Comparison of ENCODE assay signal across 9 cellular contexts in the genomic region with DNA sequence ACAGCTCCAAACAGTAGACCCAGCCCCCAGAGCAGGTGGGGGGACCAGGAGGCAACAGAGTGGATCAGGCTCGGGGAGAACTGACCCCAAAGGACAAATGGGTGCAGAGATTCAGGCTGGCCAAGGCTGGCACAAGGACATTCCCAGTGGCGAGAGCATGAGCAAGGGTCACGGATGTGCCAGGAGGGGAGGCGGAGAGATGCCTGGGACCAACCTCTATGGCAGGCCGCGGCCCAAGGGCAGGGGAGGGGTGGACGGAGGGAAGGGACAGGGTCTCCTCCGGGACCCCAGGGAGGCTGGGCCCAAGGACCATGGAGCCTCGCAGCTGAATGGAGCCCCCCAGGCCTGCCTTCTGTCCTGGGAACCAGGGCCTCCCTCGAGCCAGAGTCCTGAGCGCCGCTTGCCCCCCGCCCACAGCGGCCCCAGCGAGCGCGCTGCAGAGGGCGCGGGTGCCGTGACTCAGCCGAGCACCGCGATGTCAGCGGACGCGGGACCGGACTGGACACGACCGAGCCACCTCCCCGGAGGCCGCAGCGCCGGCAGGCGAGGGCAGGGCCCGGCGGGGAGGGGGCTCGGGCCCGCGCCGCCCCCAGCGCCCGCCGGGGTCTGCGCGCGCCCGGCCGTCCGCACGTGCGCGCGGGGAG. TPM values are rescaled to one million over a fixed set of nuclear protein-coding genes. Genes with fewer than 3 reads are reported as not detected.
A peak's percentile ranks its signal among the peaks of the same experiment; 100 is the strongest.
DNase-seq lines count a peak whose midpoint lies in the region; ATAC-seq, FAIRE-seq and TF ChIP-seq lines count a peak whose summit lies in the region.
"Had no signal": no experiment of that assay in that cellular context is flagged by ENCODE, and none has a peak within 500 bp of the region (broad histone marks: within the 10 kb centered on the region; RNA-seq: fewer than 3 reads in every experiment).

No MANE protein-coding gene starts in this region.

- peaks cover 5 to 56% (median 25%) of the 10 kb centered on the region in 12 donors for H3K4me1 ChIP-seq in heart left ventricle
- peaks cover 15% of the 10 kb centered on the region for H3K4me1 ChIP-seq in astrocyte (ENCODE audit: insufficient read depth, low read length)
- peaks cover 87% of the 10 kb centered on the region for H3K4me1 ChIP-seq in HepG2 (ENCODE audit: insufficient read depth, low read length)
- peaks cover 0 to 38% (median 28%) of the 10 kb centered on the region in 4 donors for H3K4me1 ChIP-seq in tibial artery

- no peak for FAIRE-seq in astrocyte (lab: Jason Lieb, UNC)
- FAIRE-seq in HepG2 (lab: Jason Lieb, UNC), result no peak

- TF ChIP-seq RAD21 in HepG2 (CRISPR knock-in tag; IDR thresholded peaks at IDR 0.05), result no peak

- H3K4me3 Mint-ChIP-seq in astrocyte (ENCODE audit: unreplicated experiment), result peak overlapping the region; percentile 84

- TF ChIP-seq EP300 in HepG2 (IDR thresholded peaks at IDR 0.05; ENCODE audit: low read depth in 2 of 2, low read length in 2 of 2) (no peak), HepG2 (CRISPR knock-in tag; IDR thresholded peaks at IDR 0.05; ENCODE audit: borderline replicate concordance) (no peak)

- peak overlapping the region; percentile 48 for H3K9ac ChIP-seq in astrocyte (ENCODE audit: low read length)
- peak overlapping the region; percentile 56; the same call in 1 of the 2 replicates for H3K9ac ChIP-seq in HepG2 (ENCODE audit: insufficient read depth, low read depth, low read length)

- H3K4me2 ChIP-seq in astrocyte (ENCODE audit: low read length), result peak overlapping the region; percentile 84
- peak overlapping the region; percentile 84 for H3K4me2 ChIP-seq in HepG2 (ENCODE audit: low read depth, low read length)

- H3K27ac Mint-ChIP-seq in astrocyte (ENCODE audit: unreplicated experiment), result no peak overlapping the region

- WGBS in heart left ventricle, 4 donors, result 7 to 43% (median 12%) methylated on average over 7 to 53 of the region's 53 CpGs
- 13% methylated on average over 1 of the region's 53 CpGs for WGBS in HepG2 (ENCODE audit: low lambda C conversion rate)

- H3K36me3 ChIP-seq in heart left ventricle (peaks cover 0 to 2% (median 0%) of the 10 kb centered on the region in 9 donors), astrocyte (ENCODE audit: insufficient read depth, low read length) (no peaks in the 10 kb centered on the region), HepG2 (replicated peaks in 1 of 2; ENCODE audit: control insufficient read depth in 1 of 2, insufficient read depth in 2 of 2, low read length in 2 of 2) (no peaks in the 10 kb centered on the region), tibial artery (no peaks in the 10 kb centered on the region)

- H2AFZ ChIP-seq in astrocyte (ENCODE audit: low read depth, low read length) (peak overlapping the region; percentile 66), HepG2 (ENCODE audit: low read length) (no peak overlapping the region)

- H3K27me3 ChIP-seq in heart left ventricle, result no peaks in the 10 kb centered on the region
- no peaks in the 10 kb centered on the region for H3K27me3 ChIP-seq in astrocyte (ENCODE audit: insufficient read depth, low read length)
- H3K27me3 ChIP-seq in HepG2 (ENCODE audit: control insufficient read depth in 1 of 2, insufficient read depth in 2 of 2, low read length in 2 of 2), result peaks cover 0 to 19% of the 10 kb centered on the region in 2 experiments; a peak in 2 of 5 replicates
- H3K27me3 ChIP-seq in tibial artery, result no peaks in the 10 kb centered on the region

- BruUV-seq in HepG2 (replicated peaks; lab: Mats Ljungman, UMichigan), result no TSS peak

- H3K79me2 ChIP-seq in astrocyte (ENCODE audit: insufficient read depth, low read length) (no peaks in the 10 kb centered on the region), HepG2 (ENCODE audit: insufficient read depth, low read length) (no peaks in the 10 kb centered on the region)

- peak overlapping the region in 9 of 12 donors; percentile 43 to 67 (median 51) for H3K27ac ChIP-seq in heart left ventricle
- H3K27ac ChIP-seq in astrocyte (ENCODE audit: low read depth, low read length), result no peak overlapping the region
- H3K27ac ChIP-seq in HepG2 (ENCODE audit: extremely low read length, insufficient read depth, low read length), result no peak overlapping the region
- H3K27ac ChIP-seq in tibial artery, result peak overlapping the region; percentile 31 to 72
- H3K27ac ChIP-seq: epithelial cell of prostate had no signal

- POLR2A ChIA-PET in HepG2 (lab: Yijun Ruan, JAX), result interaction anchor here (1.6 kb wide), 1 partner anchor 28 kb away, joined by 3 read pairs; no protein-coding TSS in a partner anchor

- H3K4me1 Mint-ChIP-seq in astrocyte (ENCODE audit: low read depth, unreplicated experiment), result no peaks in the 10 kb centered on the region

- DNase-seq in heart left ventricle (no peak), cardiac septum (ENCODE audit: low spot score) (no peak), astrocyte (ENCODE audit: low read depth) (no peak), HepG2 (ENCODE audit: low spot score) (no peak), tibial artery (no peak), Ammon's horn (ENCODE audit: low spot score) (no peak)

- ATAC-seq in heart left ventricle (no peak), HepG2 (no peak), HG03159 (IDR thresholded peaks at IDR 0.05; ENCODE audit: unreplicated experiment) (no peak), HG03025 (IDR thresholded peaks at IDR 0.05; ENCODE audit: low FRiP score, unreplicated experiment) (no peak)

- H3K9me3 ChIP-seq in heart left ventricle (no peaks in the 10 kb centered on the region), astrocyte (ENCODE audit: insufficient read depth, low read depth, low read length) (no peaks in the 10 kb centered on the region), HepG2 (ENCODE audit: low read length) (no peaks in the 10 kb centered on the region), tibial artery (no peaks in the 10 kb centered on the region)

- H3K4me3 ChIP-seq in heart left ventricle (peak overlapping the region; percentile 29 to 79 (median 62)), astrocyte (ENCODE audit: insufficient read depth, low read depth, low read length) (no peak overlapping the region), HepG2 (replicated peaks in 1 of 3; ENCODE audit: insufficient read depth in 1 of 3, low read depth in 2 of 3, low read length in 3 of 3) (peak overlapping the region; percentile 23 to 74 (median 58)), tibial artery (peak overlapping the region; percentile 51 to 57)

- TF ChIP-seq POLR2A in heart left ventricle (IDR thresholded peaks at IDR 0.05) (no peak), HepG2 (IDR thresholded peaks at IDR 0.05; ENCODE audit: insufficient read depth in 1 of 2, low read depth in 2 of 2, low read length in 2 of 2) (no peak)

- peaks cover 5% of the 10 kb centered on the region for H3K27me3 Mint-ChIP-seq in astrocyte (ENCODE audit: low read depth, unreplicated experiment)

- intact Hi-C loops in heart left ventricle (cut with DNase I) (loop anchor here in 5 of 10 donors (2.0 to 10.0 kb wide), 4 partner anchors 35 to 143 kb away; a partner anchor contains a TSS), cardiac septum (cut with DNase I) (loop anchor here (2.0 to 5.0 kb wide), 2 partner anchors 185 to 241 kb away; a partner anchor contains a TSS), HepG2 (cut with micrococcal nuclease; ENCODE audit: unreplicated experiment) (no loop called here), tibial artery (cut with DNase I; ENCODE audit: low total_unique reads) (loop anchor here (5.0 kb wide), 2 partner anchors 75 to 185 kb away; a partner anchor contains a TSS)

- CTCF ChIA-PET in HepG2 (lab: Yijun Ruan, JAX; ENCODE audit: low intra/inter-chr PET ratio, low total read pairs), result interaction anchor here (1.4 kb wide), 1 partner anchor 40 kb away, joined by 4 read pairs; no protein-coding TSS in a partner anchor

- H3K9me3 Mint-ChIP-seq in astrocyte (ENCODE audit: unreplicated experiment), result no peaks in the 10 kb centered on the region

- TF ChIP-seq CTCF in heart left ventricle (IDR thresholded peaks at IDR 0.05) (no peak), astrocyte (IDR thresholded peaks at IDR 0.05; ENCODE audit: insufficient read depth, low read depth, low read length) (no peak), HepG2 (CRISPR knock-in tag; IDR thresholded peaks at IDR 0.05) (no peak), tibial artery (IDR thresholded peaks at IDR 0.05) (no peak)

- H4K20me1 ChIP-seq in astrocyte (ENCODE audit: insufficient read depth, low read length) (peaks cover 29% of the 10 kb centered on the region), HepG2 (ENCODE audit: insufficient read depth, low read length) (no peaks in the 10 kb centered on the region)

- H3K36me3 Mint-ChIP-seq in astrocyte (ENCODE audit: low read depth, unreplicated experiment), result no peaks in the 10 kb centered on the region

- in situ Hi-C loops in HepG2 (cut with HindIII; ENCODE audit: extremely low pct_ligation_motif_present, low pct_unique_long_range_greater_than_20kb), result no loop called here

RNA-seq across cellular contexts. Expression of a gene that starts 0.5 kb away (rescaled TPM):
- total RNA-seq in heart left ventricle (10 to 100 TPM; 19.1 to 44.3 (median 33.4) TPM), cardiac septum (41.5 TPM), astrocyte (16.2 and 20.0 TPM in 2 replicates), HepG2 (2016; rRNA removed; fragmentation: Illumina TruSeq; extraction: Trizol) (0.72 and 2.9 TPM in 2 replicates)
- polyA plus RNA-seq in heart left ventricle (10 to 100 TPM; 13.1 to 30.6 TPM), HepG2 (2011; rRNA removed) (19.2 and 21.0 TPM in 2 replicates)
- total RNA-seq in HepG2 (2016; cell fraction: cytosol; rRNA removed; fragmentation: Illumina TruSeq; extraction: Trizol; ENCODE audit: low read depth), result 0.35 and 1.1 TPM in 2 replicates
- total RNA-seq in HepG2 (2016; cell fraction: insoluble cytoplasmic fraction; rRNA removed; fragmentation: Illumina TruSeq; extraction: Trizol), result 1.1 and 2.6 TPM in 2 replicates
- total RNA-seq in HepG2 (2016; cell fraction: membrane; rRNA removed; fragmentation: Illumina TruSeq; extraction: Trizol), result 0.96 and 1.1 TPM in 2 replicates
- 5.7 and 7.0 TPM in 2 replicates for total RNA-seq in HepG2 (2016; cell fraction: nucleus; rRNA removed; fragmentation: Illumina TruSeq; extraction: Trizol)
- polyA plus RNA-seq in HepG2 (2011; cell fraction: cytosol; rRNA removed), result 8.6 and 13.3 TPM in 2 replicates
- polyA plus RNA-seq in HepG2 (2011; cell fraction: nucleus; rRNA removed), result 246 and 388 TPM in 2 replicates
- 22.2 and 22.7 TPM in 2 replicates for polyA plus RNA-seq in HepG2 (2012)
- 0.33 and 0.37 TPM in 2 replicates for polyA plus RNA-seq in HepG2 (2016; cell fraction: cytosol; fragmentation: Illumina TruSeq; extraction: Trizol; ENCODE audit: low read depth)
- polyA plus RNA-seq in HepG2 (2016; cell fraction: insoluble cytoplasmic fraction; fragmentation: Illumina TruSeq; extraction: Trizol; ENCODE audit: low read depth), result 0.39 and 1.4 TPM in 2 replicates
- polyA plus RNA-seq in HepG2 (2016; cell fraction: membrane; fragmentation: Illumina TruSeq; extraction: Trizol; ENCODE audit: low read depth), result 0.64 and 0.73 TPM in 2 replicates
- polyA plus RNA-seq in HepG2 (2016; cell fraction: nucleus; fragmentation: Illumina TruSeq; extraction: Trizol; ENCODE audit: insufficient read depth, low read depth), result 15.6 and 16.5 TPM in 2 replicates
- polyA minus RNA-seq in HepG2 (2011; rRNA and poly(A)+ RNA removed; ENCODE audit: low replicate concordance), result 35.7 and 56.6 TPM in 2 replicates
- polyA minus RNA-seq in HepG2 (2011; cell fraction: cytosol; rRNA and poly(A)+ RNA removed), result 7.6 and 10.1 TPM in 2 replicates
- 20.8 and 28.6 TPM in 2 replicates for polyA minus RNA-seq in HepG2 (2011; cell fraction: nucleus; rRNA and poly(A)+ RNA removed)

RNA-seq across cellular contexts. Expression of a gene that starts 4.4 kb away (rescaled TPM):
- under 1 TPM in 2 of 9 donors, not detected in 7; 0.15 to 0.48 TPM for total RNA-seq in heart left ventricle
- under 1 TPM in 1 of 2 donors, not detected in 1; 0.17 TPM for polyA plus RNA-seq in heart left ventricle
- 0.22 TPM for total RNA-seq in cardiac septum
- total RNA-seq in astrocyte, result not detected in 2 replicates
- total RNA-seq in HepG2 (2016; rRNA removed; fragmentation: Illumina TruSeq; extraction: Trizol), result not detected in 2 replicates
- not detected in 2 replicates for total RNA-seq in HepG2 (2016; cell fraction: cytosol; rRNA removed; fragmentation: Illumina TruSeq; extraction: Trizol; ENCODE audit: low read depth)
- total RNA-seq in HepG2 (2016; cell fraction: insoluble cytoplasmic fraction; rRNA removed; fragmentation: Illumina TruSeq; extraction: Trizol), result not detected in 2 replicates
- total RNA-seq in HepG2 (2016; cell fraction: membrane; rRNA removed; fragmentation: Illumina TruSeq; extraction: Trizol), result not detected in 2 replicates
- total RNA-seq in HepG2 (2016; cell fraction: nucleus; rRNA removed; fragmentation: Illumina TruSeq; extraction: Trizol), result not detected in 2 replicates
- polyA plus RNA-seq in HepG2 (2011; rRNA removed), result 0.05 TPM in 1 of 2 replicates, not detected in the other
- polyA plus RNA-seq in HepG2 (2011; cell fraction: cytosol; rRNA removed), result 0.05 TPM in 1 of 2 replicates, not detected in the other
- polyA plus RNA-seq in HepG2 (2011; cell fraction: nucleus; rRNA removed), result not detected in 2 replicates
- not detected in 2 replicates for polyA plus RNA-seq in HepG2 (2012)
- not detected in 2 replicates for polyA plus RNA-seq in HepG2 (2016; cell fraction: cytosol; fragmentation: Illumina TruSeq; extraction: Trizol; ENCODE audit: low read depth)
- not detected in 2 replicates for polyA plus RNA-seq in HepG2 (2016; cell fraction: insoluble cytoplasmic fraction; fragmentation: Illumina TruSeq; extraction: Trizol; ENCODE audit: low read depth)
- polyA plus RNA-seq in HepG2 (2016; cell fraction: membrane; fragmentation: Illumina TruSeq; extraction: Trizol; ENCODE audit: low read depth), result not detected in 2 replicates
- not detected in 2 replicates for polyA plus RNA-seq in HepG2 (2016; cell fraction: nucleus; fragmentation: Illumina TruSeq; extraction: Trizol; ENCODE audit: insufficient read depth, low read depth)
- 0.07 TPM in 1 of 2 replicates, not detected in the other for polyA minus RNA-seq in HepG2 (2011; rRNA and poly(A)+ RNA removed; ENCODE audit: low replicate concordance)
- polyA minus RNA-seq in HepG2 (2011; cell fraction: cytosol; rRNA and poly(A)+ RNA removed), result not detected in 2 replicates
- not detected in 2 replicates for polyA minus RNA-seq in HepG2 (2011; cell fraction: nucleus; rRNA and poly(A)+ RNA removed)

RNA-seq across cellular contexts. Expression of a gene that starts 18.5 kb away (rescaled TPM):
- total RNA-seq in heart left ventricle (100 to 1,000 TPM in 1 of 9 donors, 10 to 100 TPM in 8; 45.1 to 114 (median 55.1) TPM), cardiac septum (96.4 TPM), astrocyte (65.9 and 66.8 TPM in 2 replicates), HepG2 (2016; rRNA removed; fragmentation: Illumina TruSeq; extraction: Trizol) (0.63 and 0.84 TPM in 2 replicates)
- polyA plus RNA-seq in heart left ventricle (10 to 100 TPM; 38.4 to 71.7 TPM), HepG2 (2011; rRNA removed) (5.4 and 7.0 TPM in 2 replicates)
- total RNA-seq in HepG2 (2016; cell fraction: cytosol; rRNA removed; fragmentation: Illumina TruSeq; extraction: Trizol; ENCODE audit: low read depth), result 1.2 TPM in 1 of 2 replicates, not detected in the other
- 0.65 and 1.7 TPM in 2 replicates for total RNA-seq in HepG2 (2016; cell fraction: insoluble cytoplasmic fraction; rRNA removed; fragmentation: Illumina TruSeq; extraction: Trizol)
- total RNA-seq in HepG2 (2016; cell fraction: membrane; rRNA removed; fragmentation: Illumina TruSeq; extraction: Trizol), result 0.59 and 0.79 TPM in 2 replicates
- 2.7 and 4.8 TPM in 2 replicates for total RNA-seq in HepG2 (2016; cell fraction: nucleus; rRNA removed; fragmentation: Illumina TruSeq; extraction: Trizol)
- polyA plus RNA-seq in HepG2 (2011; cell fraction: cytosol; rRNA removed), result 1.7 and 3.4 TPM in 2 replicates
- 93.3 and 114 TPM in 2 replicates for polyA plus RNA-seq in HepG2 (2011; cell fraction: nucleus; rRNA removed)
- polyA plus RNA-seq in HepG2 (2012), result 4.5 and 8.4 TPM in 2 replicates
- polyA plus RNA-seq in HepG2 (2016; cell fraction: cytosol; fragmentation: Illumina TruSeq; extraction: Trizol; ENCODE audit: low read depth), result 1.00 and 1.1 TPM in 2 replicates
- polyA plus RNA-seq in HepG2 (2016; cell fraction: insoluble cytoplasmic fraction; fragmentation: Illumina TruSeq; extraction: Trizol; ENCODE audit: low read depth), result 0.67 and 1.8 TPM in 2 replicates
- 1.1 and 1.5 TPM in 2 replicates for polyA plus RNA-seq in HepG2 (2016; cell fraction: membrane; fragmentation: Illumina TruSeq; extraction: Trizol; ENCODE audit: low read depth)
- polyA plus RNA-seq in HepG2 (2016; cell fraction: nucleus; fragmentation: Illumina TruSeq; extraction: Trizol; ENCODE audit: insufficient read depth, low read depth), result 9.8 and 12.2 TPM in 2 replicates
- polyA minus RNA-seq in HepG2 (2011; rRNA and poly(A)+ RNA removed; ENCODE audit: low replicate concordance), result 1.9 and 12.5 TPM in 2 replicates
- 2.9 and 3.0 TPM in 2 replicates for polyA minus RNA-seq in HepG2 (2011; cell fraction: cytosol; rRNA and poly(A)+ RNA removed)
- 3.9 and 4.2 TPM in 2 replicates for polyA minus RNA-seq in HepG2 (2011; cell fraction: nucleus; rRNA and poly(A)+ RNA removed)

RNA-seq across cellular contexts. Expression of a gene that starts 26.4 kb away (rescaled TPM):
- total RNA-seq in heart left ventricle (1 to 10 TPM in 8 of 9 donors, under 1 TPM in 1; 0.85 to 2.9 (median 1.2) TPM), cardiac septum (0.92 TPM), astrocyte (0.14 and 0.55 TPM in 2 replicates), HepG2 (2016; rRNA removed; fragmentation: Illumina TruSeq; extraction: Trizol) (0.87 and 0.95 TPM in 2 replicates)
- polyA plus RNA-seq in heart left ventricle (1 to 10 TPM in 1 of 2 donors, under 1 TPM in 1; 0.50 to 1.2 TPM), HepG2 (2011; rRNA removed) (3.2 and 4.1 TPM in 2 replicates)
- 0.61 and 0.88 TPM in 2 replicates for total RNA-seq in HepG2 (2016; cell fraction: cytosol; rRNA removed; fragmentation: Illumina TruSeq; extraction: Trizol; ENCODE audit: low read depth)
- total RNA-seq in HepG2 (2016; cell fraction: insoluble cytoplasmic fraction; rRNA removed; fragmentation: Illumina TruSeq; extraction: Trizol), result 0.74 and 0.82 TPM in 2 replicates
- 0.69 and 0.71 TPM in 2 replicates for total RNA-seq in HepG2 (2016; cell fraction: membrane; rRNA removed; fragmentation: Illumina TruSeq; extraction: Trizol)
- total RNA-seq in HepG2 (2016; cell fraction: nucleus; rRNA removed; fragmentation: Illumina TruSeq; extraction: Trizol), result 3.4 and 3.6 TPM in 2 replicates
- polyA plus RNA-seq in HepG2 (2011; cell fraction: cytosol; rRNA removed), result 2.1 and 3.2 TPM in 2 replicates
- 41.8 and 49.4 TPM in 2 replicates for polyA plus RNA-seq in HepG2 (2011; cell fraction: nucleus; rRNA removed)
- 21.3 and 23.9 TPM in 2 replicates for polyA plus RNA-seq in HepG2 (2012)
- polyA plus RNA-seq in HepG2 (2016; cell fraction: cytosol; fragmentation: Illumina TruSeq; extraction: Trizol; ENCODE audit: low read depth), result 1.5 and 1.8 TPM in 2 replicates
- 2.3 and 2.8 TPM in 2 replicates for polyA plus RNA-seq in HepG2 (2016; cell fraction: insoluble cytoplasmic fraction; fragmentation: Illumina TruSeq; extraction: Trizol; ENCODE audit: low read depth)
- polyA plus RNA-seq in HepG2 (2016; cell fraction: membrane; fragmentation: Illumina TruSeq; extraction: Trizol; ENCODE audit: low read depth), result 2.2 and 2.6 TPM in 2 replicates
- 12.9 and 17.3 TPM in 2 replicates for polyA plus RNA-seq in HepG2 (2016; cell fraction: nucleus; fragmentation: Illumina TruSeq; extraction: Trizol; ENCODE audit: insufficient read depth, low read depth)
- polyA minus RNA-seq in HepG2 (2011; rRNA and poly(A)+ RNA removed; ENCODE audit: low replicate concordance), result 8.8 TPM in 1 of 2 replicates, not detected in the other
- 9.0 and 9.2 TPM in 2 replicates for polyA minus RNA-seq in HepG2 (2011; cell fraction: cytosol; rRNA and poly(A)+ RNA removed)
- polyA minus RNA-seq in HepG2 (2011; cell fraction: nucleus; rRNA and poly(A)+ RNA removed), result 5.5 and 6.4 TPM in 2 replicates

RNA-seq across cellular contexts. Expression of a gene that starts 31.1 kb away (rescaled TPM):
- total RNA-seq in heart left ventricle (10 to 100 TPM in 1 of 9 donors, 1 to 10 TPM in 8; 1.5 to 16.7 (median 5.0) TPM), cardiac septum (12.9 TPM), astrocyte (0.39 and 0.48 TPM in 2 replicates), HepG2 (2016; rRNA removed; fragmentation: Illumina TruSeq; extraction: Trizol) (0.34 and 0.51 TPM in 2 replicates)
- polyA plus RNA-seq in heart left ventricle (10 to 100 TPM in 1 of 2 donors, 1 to 10 TPM in 1; 3.9 to 11.3 TPM), HepG2 (2011; rRNA removed) (1.5 and 1.6 TPM in 2 replicates)
- 0.35 and 0.40 TPM in 2 replicates for total RNA-seq in HepG2 (2016; cell fraction: cytosol; rRNA removed; fragmentation: Illumina TruSeq; extraction: Trizol; ENCODE audit: low read depth)
- total RNA-seq in HepG2 (2016; cell fraction: insoluble cytoplasmic fraction; rRNA removed; fragmentation: Illumina TruSeq; extraction: Trizol), result 0.43 and 0.58 TPM in 2 replicates
- 0.19 and 0.62 TPM in 2 replicates for total RNA-seq in HepG2 (2016; cell fraction: membrane; rRNA removed; fragmentation: Illumina TruSeq; extraction: Trizol)
- total RNA-seq in HepG2 (2016; cell fraction: nucleus; rRNA removed; fragmentation: Illumina TruSeq; extraction: Trizol), result 0.56 TPM in 1 of 2 replicates, not detected in the other
- polyA plus RNA-seq in HepG2 (2011; cell fraction: cytosol; rRNA removed), result 1.5 and 3.0 TPM in 2 replicates
- 2.6 and 3.8 TPM in 2 replicates for polyA plus RNA-seq in HepG2 (2011; cell fraction: nucleus; rRNA removed)
- 0.47 and 1.5 TPM in 2 replicates for polyA plus RNA-seq in HepG2 (2012)
- polyA plus RNA-seq in HepG2 (2016; cell fraction: cytosol; fragmentation: Illumina TruSeq; extraction: Trizol; ENCODE audit: low read depth), result 0.97 and 1.4 TPM in 2 replicates
- 0.32 and 0.41 TPM in 2 replicates for polyA plus RNA-seq in HepG2 (2016; cell fraction: insoluble cytoplasmic fraction; fragmentation: Illumina TruSeq; extraction: Trizol; ENCODE audit: low read depth)
- polyA plus RNA-seq in HepG2 (2016; cell fraction: membrane; fragmentation: Illumina TruSeq; extraction: Trizol; ENCODE audit: low read depth), result 0.56 and 0.76 TPM in 2 replicates
- 0.97 and 1.2 TPM in 2 replicates for polyA plus RNA-seq in HepG2 (2016; cell fraction: nucleus; fragmentation: Illumina TruSeq; extraction: Trizol; ENCODE audit: insufficient read depth, low read depth)
- 0.78 and 9.4 TPM in 2 replicates for polyA minus RNA-seq in HepG2 (2011; rRNA and poly(A)+ RNA removed; ENCODE audit: low replicate concordance)
- 0.89 and 3.1 TPM in 2 replicates for polyA minus RNA-seq in HepG2 (2011; cell fraction: cytosol; rRNA and poly(A)+ RNA removed)
- polyA minus RNA-seq in HepG2 (2011; cell fraction: nucleus; rRNA and poly(A)+ RNA removed), result 0.64 TPM in 1 of 2 replicates, not detected in the other

Comparison
In these comparisons a context has a peak if more than half of its experiments do, and no peak if none do; other contexts are left out.
1. H3K27ac ChIP-seq: peak in heart left ventricle (9 of 12) and tibial artery (2 of 2); none in astrocyte (single experiment) and HepG2 (single experiment).
2. RNA of a gene that starts 18.5 kb away (total RNA-seq): 96.4 TPM in cardiac septum (single experiment), 65.9 to 66.8 TPM in astrocyte and 45.1 to 114 TPM in heart left ventricle; 0.59 to 4.8 TPM in HepG2; every median in the first group is over 4 times any median in the second.